ENCODE assay signal across 20 cellular contexts in genomic region chr7:82172017-82172416, GRCh38.
DNase-seq lines count a peak whose midpoint lies in the region; ATAC-seq and TF ChIP-seq lines count a peak whose summit lies in the region.
"Had no signal": no experiment of that assay in that cellular context is flagged by ENCODE, and none has a peak within 500 bp of the region (broad histone marks: within the 10 kb centered on the region; RNA-seq: fewer than 3 reads in every experiment).

No MANE protein-coding gene starts in this region.

- H4K20me1 ChIP-seq in GM23338 (replicated peaks; ENCODE audit: insufficient read depth): no peaks in the 10 kb centered on the region

- H3K9me2 ChIP-seq in GM23338 (ENCODE audit: insufficient read depth): no peaks in the 10 kb centered on the region

- H3K4me3 ChIP-seq in GM23338 (no peak overlapping the region), epithelial cell of esophagus (ENCODE audit: low read length) (no peak overlapping the region)
- H3K4me3 ChIP-seq: mucosa of descending colon, PC-9, sigmoid colon, upper lobe of right lung had no signal

- no peaks in the 10 kb centered on the region for H3K9me3 Mint-ChIP-seq in GM23338
- H3K9me3 Mint-ChIP-seq: activated CD4-positive, alpha-beta T cell treated with anti-CD3 and anti-CD28 coated beads, Interleukin-2, amount 10 ng/mL, durations not matched to agents 7 days and 5 days had no signal

- H3K4me2 ChIP-seq in GM23338: no peak overlapping the region
- H3K4me2 ChIP-seq: PC-9 had no signal

- no peaks in the 10 kb centered on the region for H3K27me3 Mint-ChIP-seq in GM23338 (ENCODE audit: insufficient read depth, low read depth, poor library complexity)
- H3K27me3 Mint-ChIP-seq: activated CD4-positive, alpha-beta T cell treated with anti-CD3 and anti-CD28 coated beads, Interleukin-2, amount 10 ng/mL, durations not matched to agents 7 days and 5 days had no signal

- H3K36me3 ChIP-seq in GM23338 (ENCODE audit: insufficient read depth): no peaks in the 10 kb centered on the region
- H3K36me3 ChIP-seq: sigmoid colon, upper lobe of right lung had no signal

- peak; percentile 47 to 51 for TF ChIP-seq CTCF in GM23338 (conservative IDR thresholded peaks at IDR 0.05; ENCODE audit: low read depth in 2 of 2)
- no peak for TF ChIP-seq CTCF in epithelial cell of esophagus (IDR thresholded peaks at IDR 0.05; ENCODE audit: insufficient read depth, low read depth, low read length, missing control alignments)

- H3K4me1 ChIP-seq in GM23338 (ENCODE audit: insufficient read depth): peaks cover 20% of the 10 kb centered on the region
- H3K4me1 ChIP-seq: upper lobe of right lung had no signal

- no peak overlapping the region for H3K27ac ChIP-seq in GM23338 (ENCODE audit: low read depth)
- H3K27ac ChIP-seq: 22Rv1, PC-9, sigmoid colon, upper lobe of right lung had no signal

- DNase-seq in DMS53 (lab: John Stamatoyannopoulos, UW) (peak; percentile 24), DMS53 treated with DMSO at 0.1 percent for 48 hours (lab: John Stamatoyannopoulos, UW; ENCODE audit: unreplicated experiment) (no peak), GM23338 (ENCODE audit: low spot score) (no peak), NCI-H748 treated with DMSO at 0.1 percent for 48 hours (lab: John Stamatoyannopoulos, UW) (peak; percentile 33), epithelial cell of esophagus (ENCODE audit: low read depth) (peak; percentile 2), hepatic stellate cell (ENCODE audit: low spot score) (no peak), retina (no peak)
- DNase-seq: activated CD4-positive, alpha-beta T cell treated with anti-CD3 and anti-CD28 coated beads, Interleukin-2, amount 10 ng/mL, durations not matched to agents 7 days and 5 days; cerebellar nuclear complex; EL; KG1; left colon; mucosa of descending colon; NCI-H510A treated with DMSO at 0.1 percent for 48 hours; nucleus accumbens; PC-9; sigmoid colon; upper lobe of right lung had no signal

- no peak for ATAC-seq in GM23338
- ATAC-seq in GM21528 (IDR thresholded peaks at IDR 0.05; ENCODE audit: low FRiP score, unreplicated experiment): no peak
- ATAC-seq: left colon, mucosa of descending colon, upper lobe of right lung had no signal

- H3K27me3 ChIP-seq in GM23338 (ENCODE audit: insufficient read depth): no peaks in the 10 kb centered on the region
- H3K27me3 ChIP-seq: sigmoid colon, upper lobe of right lung had no signal

- no peak overlapping the region for H3K27ac Mint-ChIP-seq in GM23338
- H3K27ac Mint-ChIP-seq: activated CD4-positive, alpha-beta T cell treated with anti-CD3 and anti-CD28 coated beads, Interleukin-2, amount 10 ng/mL, durations not matched to agents 7 days and 5 days had no signal

- peaks cover 21% of the 10 kb centered on the region for H3K4me1 Mint-ChIP-seq in GM23338
- H3K4me1 Mint-ChIP-seq: activated CD4-positive, alpha-beta T cell treated with anti-CD3 and anti-CD28 coated beads, Interleukin-2, amount 10 ng/mL, durations not matched to agents 7 days and 5 days had no signal

- H3K36me3 Mint-ChIP-seq in GM23338 (ENCODE audit: low read depth): no peaks in the 10 kb centered on the region

- no peaks in the 10 kb centered on the region for H3F3A ChIP-seq in GM23338 (replicated peaks; ENCODE audit: low read depth)

- H3K4me3 Mint-ChIP-seq in GM23338: no peak overlapping the region
- H3K4me3 Mint-ChIP-seq: activated CD4-positive, alpha-beta T cell treated with anti-CD3 and anti-CD28 coated beads, Interleukin-2, amount 10 ng/mL, durations not matched to agents 7 days and 5 days had no signal

- H3K79me2 ChIP-seq in GM23338 (replicated peaks; ENCODE audit: insufficient read depth): no peaks in the 10 kb centered on the region

- no peak overlapping the region for H2AFZ ChIP-seq in GM23338
- H2AFZ ChIP-seq: PC-9 had no signal

TF ChIP-seq in GM23338, 12 proteins besides CTCF, POLR2A, EP300 and RAD21:
- no peak for TF ChIP-seq STAT1 (IDR thresholded peaks at IDR 0.05; ENCODE audit: unreplicated experiment)
- no peak for TF ChIP-seq JUNB (IDR thresholded peaks at IDR 0.05; ENCODE audit: unreplicated experiment)
- no peak for TF ChIP-seq EZH2 (IDR thresholded peaks at IDR 0.05; ENCODE audit: low read depth, unreplicated experiment)
- TF ChIP-seq ETS1 (IDR thresholded peaks at IDR 0.05): no peak
- TF ChIP-seq EZH2phosphoT487 (IDR thresholded peaks at IDR 0.05; ENCODE audit: unreplicated experiment): no peak
- no peak for TF ChIP-seq POLR2AphosphoS5 (IDR thresholded peaks at IDR 0.05; ENCODE audit: low read depth)
- no peak for TF ChIP-seq CREB1 (CRISPR knock-in tag; IDR thresholded peaks at IDR 0.05; ENCODE audit: low read depth)

Comparison
In these comparisons a context has a peak if more than half of its experiments do, and no peak if none do; other contexts are left out.
1. DNase-seq: peak in DMS53 (single experiment), NCI-H748 treated with DMSO at 0.1 percent for 48 hours (single experiment) and epithelial cell of esophagus (single experiment); none in DMS53 treated with DMSO at 0.1 percent for 48 hours (single experiment), GM23338 (single experiment), hepatic stellate cell (single experiment) and retina (single experiment).